In the genomic region with DNA sequence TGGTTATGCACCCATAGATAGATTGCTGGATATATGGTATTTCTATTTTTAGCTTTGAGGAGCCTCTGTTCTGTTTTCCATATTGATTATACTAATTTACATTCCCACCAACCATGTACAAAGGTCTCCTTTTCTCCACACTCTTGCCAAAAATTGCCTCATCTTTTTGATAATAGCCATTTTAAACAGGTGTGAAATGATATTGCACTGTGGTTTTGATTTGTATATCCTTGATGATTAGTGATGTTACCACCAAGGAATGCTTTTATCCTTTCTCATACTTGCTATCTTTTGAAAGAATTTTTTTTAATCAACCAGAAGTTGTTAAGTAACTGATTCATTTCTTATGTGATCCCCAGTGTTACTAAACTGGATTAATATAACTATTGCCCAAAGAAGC, we compare ENCODE assay signal across 36 cellular contexts.
"Had no signal": no experiment of that assay in that cellular context is flagged by ENCODE, and none has a peak within 500 bp of the region (broad histone marks: within the 10 kb centered on the region; RNA-seq: fewer than 3 reads in every experiment).

No MANE protein-coding gene starts in this region.

- H3K36me3 Mint-ChIP-seq: activated CD4-positive, alpha-beta memory T cell treated with anti-CD3 and anti-CD28 coated beads for 36 hours; activated naive CD4-positive, alpha-beta T cell treated with anti-CD3 and anti-CD28 coated beads, Interleukin-2, amount 10 ng/mL, durations not matched to agents 7 days and 5 days; activated naive CD8-positive, alpha-beta T cell treated with anti-CD3 and anti-CD28 coated beads for 36 hours; brain had no signal

- DNase-seq: activated B cell treated with CpG ODN at 0.5 μM for 24 hours; activated CD4-positive, alpha-beta memory T cell treated with anti-CD3 and anti-CD28 coated beads for 36 hours; activated CD4-positive, alpha-beta T cell treated with anti-CD3 and anti-CD28 coated beads for 4 hours; activated CD4-positive, alpha-beta T cell treated with anti-CD3 and anti-CD28 coated beads, Interleukin-2, amount 50 U/mL, for 1 hour; activated CD4-positive, CD25-positive, alpha-beta regulatory T cell treated with anti-CD3 and anti-CD28 coated beads, Interleukin-2, amount 50 U/mL, for 72 hours; activated CD8-positive, alpha-beta memory T cell treated with anti-CD3 and anti-CD28 coated beads, Interleukin-2, amount 50 U/mL, for 4 hours; activated gamma-delta T cell treated with Interleukin-2 at 50 U/mL for 16 hours; activated naive CD4-positive, alpha-beta T cell treated with anti-CD3 and anti-CD28 coated beads, Interleukin-2, amount 10 ng/mL, durations not matched to agents 7 days and 5 days; activated naive CD8-positive, alpha-beta T cell treated with anti-CD3 and anti-CD28 coated beads for 36 hours; activated T-cell treated with anti-CD3 and anti-CD28 coated beads for 4 hours; activated T-cell treated with anti-CD3 and anti-CD28 coated beads, Interleukin-2, amount 50 U/mL, for 4 hours; amygdala; caudate nucleus; cerebellar nuclear complex; NCI-H1092 treated with DMSO at 0.1 percent for 48 hours; NCI-H1417; NCI-H187 treated with DMSO at 0.1 percent for 48 hours; NCI-H2081; NCI-H2171 treated with DMSO at 0.1 percent for 48 hours; NCI-H2227 treated with DMSO at 0.1 percent for 48 hours; NCI-H446 treated with DMSO at 0.1 percent for 48 hours; NCI-H524; NCI-H69; NCI-H82; RPMI8226; SHP77 treated with DMSO at 0.1 percent for 48 hours; T-helper 1 cell; T-helper 2 cell; T-helper 9 cell had no signal

- FAIRE-seq: bronchial epithelial cell had no signal

- ATAC-seq: activated T-cell treated with anti-CD3 and anti-CD28 coated beads, Interleukin-2, amount 50 U/mL, for 4 hours; Panc1; SK-N-SH treated with all-trans-retinoic acid at 6 μM for 48 hours had no signal

- H3K4me2 ChIP-seq: KMS-11 had no signal

- H3K4me3 Mint-ChIP-seq: activated B cell treated with CpG ODN at 0.5 μM for 24 hours; activated CD4-positive, alpha-beta memory T cell treated with anti-CD3 and anti-CD28 coated beads for 36 hours; activated naive CD4-positive, alpha-beta T cell treated with anti-CD3 and anti-CD28 coated beads, Interleukin-2, amount 10 ng/mL, durations not matched to agents 7 days and 5 days; activated naive CD8-positive, alpha-beta T cell treated with anti-CD3 and anti-CD28 coated beads for 36 hours; activated T-cell treated with anti-CD3 and anti-CD28 coated beads, Interleukin-2, amount 50 U/mL, for 4 hours; activated T-helper 1 cell treated with anti-CD3 and anti-CD28 coated beads, Interleukin-12 subunit alpha, Interleukin-12 subunit beta, Interleukin-2, Interleukin-4 antibody, amounts not matched to agents 30 ng/mL and 10 ng/mL and 1 ng/mL, durations not matched to agents 14 hours and 24 hours and 36 hours; brain had no signal

- H3K9ac ChIP-seq: KMS-11 had no signal

- H3K27ac Mint-ChIP-seq: activated B cell treated with CpG ODN at 0.5 μM for 24 hours; activated CD4-positive, alpha-beta memory T cell treated with anti-CD3 and anti-CD28 coated beads for 36 hours; activated naive CD4-positive, alpha-beta T cell treated with anti-CD3 and anti-CD28 coated beads, Interleukin-2, amount 10 ng/mL, durations not matched to agents 7 days and 5 days; activated naive CD8-positive, alpha-beta T cell treated with anti-CD3 and anti-CD28 coated beads for 36 hours; activated T-helper 1 cell treated with anti-CD3 and anti-CD28 coated beads, Interleukin-12 subunit alpha, Interleukin-12 subunit beta, Interleukin-2, Interleukin-4 antibody, amounts not matched to agents 30 ng/mL and 10 ng/mL and 1 ng/mL, durations not matched to agents 14 hours and 24 hours and 36 hours; brain had no signal

- H3K4me1 Mint-ChIP-seq: activated B cell treated with CpG ODN at 0.5 μM for 24 hours; activated naive CD4-positive, alpha-beta T cell treated with anti-CD3 and anti-CD28 coated beads, Interleukin-2, amount 10 ng/mL, durations not matched to agents 7 days and 5 days; activated naive CD8-positive, alpha-beta T cell treated with anti-CD3 and anti-CD28 coated beads for 36 hours; brain had no signal

- H3K27ac ChIP-seq: KMS-11, VCaP had no signal
